ENCODE assay signal across 8 cellular contexts in the genomic region with DNA sequence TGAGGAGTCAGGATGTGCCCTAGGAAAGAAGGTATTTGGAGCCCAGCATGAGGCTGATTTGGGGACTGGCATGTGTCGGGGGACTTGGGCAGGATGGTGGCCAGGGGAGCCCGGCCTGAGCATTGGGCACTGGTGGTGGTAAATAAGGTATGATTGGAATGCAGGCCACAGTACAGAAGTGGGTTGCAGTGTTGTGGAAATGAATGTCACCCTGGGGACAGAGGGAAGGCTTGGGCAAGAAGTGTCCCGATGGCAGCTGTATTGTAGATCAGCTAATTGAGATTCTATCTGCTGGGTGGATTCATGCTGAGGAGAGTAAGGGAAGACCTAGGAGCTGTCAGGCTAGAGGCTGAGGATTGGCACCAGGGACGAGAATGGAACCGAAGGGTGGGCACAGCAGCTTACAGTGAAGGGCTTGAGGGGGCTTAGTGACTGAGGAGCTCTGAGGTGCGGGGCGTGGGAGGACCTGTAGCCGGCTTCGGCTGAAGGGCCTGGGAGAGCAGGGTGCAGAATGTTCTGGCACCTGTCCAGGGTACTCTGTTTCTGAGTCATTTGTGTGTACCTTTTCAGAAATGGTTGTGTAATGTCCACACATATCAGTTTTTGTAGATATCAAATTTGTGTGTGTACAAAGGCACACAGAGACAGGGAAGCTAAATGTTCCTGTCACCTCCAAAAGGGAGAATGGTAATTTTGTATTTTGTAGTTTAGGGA.
DNase-seq lines count a peak whose midpoint lies in the region; ATAC-seq and TF ChIP-seq lines count a peak whose summit lies in the region.

No MANE protein-coding gene starts in this region.

- ATAC-seq in GM21381 (IDR thresholded peaks at IDR 0.05; ENCODE audit: unreplicated experiment): no peak
- no peak for ATAC-seq in HG02588 (IDR thresholded peaks at IDR 0.05; ENCODE audit: unreplicated experiment)
- ATAC-seq in activated T-cell treated with anti-CD3 and anti-CD28 coated beads, Interleukin-2, amount 50 U/mL, for 4 hours: no peak

- peak overlapping the region; percentile 10 for H3K27ac Mint-ChIP-seq in neural crest cell (ENCODE audit: unreplicated experiment)

- no peaks in the 10 kb centered on the region for H3K36me3 ChIP-seq in BE2C

- no peaks in the 10 kb centered on the region for H3K36me3 Mint-ChIP-seq in neural crest cell (ENCODE audit: low read depth)
- H3K36me3 Mint-ChIP-seq in activated T-cell treated with anti-CD3 and anti-CD28 coated beads, Interleukin-2, amount 50 U/mL, for 4 hours (ENCODE audit: insufficient read depth): no peaks in the 10 kb centered on the region

- DNase-seq in BE2C: peak; percentile 77
- peak; percentile 66 for DNase-seq in NCI-H2196 (lab: John Stamatoyannopoulos, UW; ENCODE audit: unreplicated experiment)
- DNase-seq in epithelial cell of proximal tubule (ENCODE audit: low read depth): peak; percentile 55
- no peak for DNase-seq in neural crest cell (ENCODE audit: low read depth, low spot score)
- DNase-seq in germinal center (ENCODE audit: low spot score): no peak
- DNase-seq in activated T-cell treated with anti-CD3 and anti-CD28 coated beads, Interleukin-2, amount 50 U/mL, for 4 hours: no peak

- H3K9me3 ChIP-seq in BE2C: no peaks in the 10 kb centered on the region

- no peaks in the 10 kb centered on the region for H3K27me3 Mint-ChIP-seq in neural crest cell (ENCODE audit: low read depth)
- no peaks in the 10 kb centered on the region for H3K27me3 Mint-ChIP-seq in activated T-cell treated with anti-CD3 and anti-CD28 coated beads, Interleukin-2, amount 50 U/mL, for 4 hours (ENCODE audit: low read depth)

- H3K9me3 Mint-ChIP-seq in neural crest cell: no peaks in the 10 kb centered on the region
- H3K9me3 Mint-ChIP-seq in activated T-cell treated with anti-CD3 and anti-CD28 coated beads, Interleukin-2, amount 50 U/mL, for 4 hours: no peaks in the 10 kb centered on the region

- H3K4me3 Mint-ChIP-seq in neural crest cell: no peak overlapping the region
- no peak overlapping the region for H3K4me3 Mint-ChIP-seq in activated T-cell treated with anti-CD3 and anti-CD28 coated beads, Interleukin-2, amount 50 U/mL, for 4 hours

- H3K4me1 Mint-ChIP-seq in neural crest cell: peaks cover 34% of the 10 kb centered on the region
- peaks cover 11% of the 10 kb centered on the region for H3K4me1 Mint-ChIP-seq in activated T-cell treated with anti-CD3 and anti-CD28 coated beads, Interleukin-2, amount 50 U/mL, for 4 hours (ENCODE audit: low read depth)

- TF ChIP-seq CTCF in BE2C (IDR thresholded peaks at IDR 0.05; ENCODE audit: low read depth, low read length): no peak
- TF ChIP-seq CTCF in epithelial cell of proximal tubule (conservative IDR thresholded peaks at IDR 0.05; ENCODE audit: low read depth, low read length): no peak
- no peak for TF ChIP-seq CTCF in neural crest cell (conservative IDR thresholded peaks at IDR 0.05)

- H3K27me3 ChIP-seq in BE2C: no peaks in the 10 kb centered on the region

- H3K4me3 ChIP-seq in BE2C (ENCODE audit: low read depth, low read length): no peak overlapping the region
- H3K4me3 ChIP-seq in epithelial cell of proximal tubule (ENCODE audit: low read depth, low read length): no peak overlapping the region

- H3K4me1 ChIP-seq in BE2C: peaks cover 65% of the 10 kb centered on the region

Comparison
In these comparisons a context has a peak if more than half of its experiments do, and no peak if none do; other contexts are left out.
1. DNase-seq: peak in BE2C (single experiment), NCI-H2196 (single experiment) and epithelial cell of proximal tubule (single experiment); none in neural crest cell (single experiment), germinal center (single experiment) and activated T-cell treated with anti-CD3 and anti-CD28 coated beads, Interleukin-2, amount 50 U/mL, for 4 hours (single experiment).